In the genomic region with DNA sequence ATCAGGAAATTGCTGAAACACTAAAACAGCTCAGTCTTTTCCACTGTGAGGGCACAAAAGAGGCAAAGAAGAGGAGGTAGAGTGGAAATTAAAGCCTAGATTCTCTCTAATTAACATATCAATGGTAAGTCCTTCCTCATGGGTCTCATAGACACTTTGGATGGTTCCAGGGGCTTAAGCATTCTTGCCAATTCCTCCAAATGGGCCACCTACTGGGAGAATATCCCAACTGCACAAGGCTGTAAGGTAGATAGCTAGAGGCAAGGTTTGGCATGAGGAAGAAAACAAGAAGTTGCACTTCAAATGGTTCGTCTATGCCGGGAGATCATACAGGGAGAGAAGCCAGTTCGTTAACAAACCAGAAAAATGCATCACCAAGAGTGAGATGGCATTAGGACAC, we compare ENCODE assay signal across 17 cellular contexts.
"Had no signal": no experiment of that assay in that cellular context is flagged by ENCODE, and none has a peak within 500 bp of the region (broad histone marks: within the 10 kb centered on the region; RNA-seq: fewer than 3 reads in every experiment).

No MANE protein-coding gene starts in this region.

- H3K27me3 Mint-ChIP-seq: stimulated activated naive B cell treated with anti-CD40 and anti-IgM and Interleukin-4, amounts not matched to agents 10 μg/mL and 1 μg/mL and 100 μg/mL, for 72 hours had no signal

- ATAC-seq: activated CD8-positive, alpha-beta T cell treated with anti-CD3 and anti-CD28 coated beads, Interleukin-2, amount 10 ng/mL, durations not matched to agents 7 days and 5 days; left lung; sciatic nerve had no signal

- H3K4me3 ChIP-seq: breast epithelium, esophagus muscularis mucosa, left lung, spleen, tibial nerve had no signal

- H3K9me3 ChIP-seq: breast epithelium, esophagus muscularis mucosa, tibial nerve had no signal

- H3K4me1 Mint-ChIP-seq: nephron had no signal

- H3K36me3 ChIP-seq: breast epithelium, esophagus muscularis mucosa, left lung, spleen, tibial nerve, WERI-Rb-1 had no signal

- H3K4me3 Mint-ChIP-seq: activated CD8-positive, alpha-beta T cell treated with anti-CD3 and anti-CD28 coated beads, Interleukin-2, amount 10 ng/mL, durations not matched to agents 7 days and 5 days; nephron; stimulated activated naive B cell treated with anti-CD40 and anti-IgM and Interleukin-4, amounts not matched to agents 10 μg/mL and 1 μg/mL and 100 μg/mL, for 72 hours had no signal

- H3K9me3 Mint-ChIP-seq: nephron had no signal

- H3K27me3 ChIP-seq: breast epithelium, esophagus muscularis mucosa, left lung, spleen, tibial nerve had no signal

- H3K27ac ChIP-seq: breast epithelium, esophagus muscularis mucosa, left lung, spleen, tibial nerve, WERI-Rb-1 had no signal

- H3K27ac Mint-ChIP-seq: activated CD8-positive, alpha-beta T cell treated with anti-CD3 and anti-CD28 coated beads, Interleukin-2, amount 10 ng/mL, durations not matched to agents 7 days and 5 days; nephron; stimulated activated naive B cell treated with anti-CD40 and anti-IgM and Interleukin-4, amounts not matched to agents 10 μg/mL and 1 μg/mL and 100 μg/mL, for 72 hours had no signal

- DNase-seq: activated CD4-positive, alpha-beta T cell treated with anti-CD3 and anti-CD28 coated beads for 4 hours; activated CD8-positive, alpha-beta memory T cell treated with anti-CD3 and anti-CD28 coated beads, Interleukin-2, amount 50 U/mL, for 48 hours; activated CD8-positive, alpha-beta T cell treated with anti-CD3 and anti-CD28 coated beads, Interleukin-2, amount 10 ng/mL, durations not matched to agents 7 days and 5 days; activated naive CD4-positive, alpha-beta T cell; aorta; hypothalamus; left lung; spleen; stimulated activated CD4-positive, alpha-beta T cell treated with anti-CD3 and anti-CD28 coated beads, Interleukin-1b, Interleukin-23, amount 100 ng/mL, for 48 hours; stimulated activated naive B cell treated with anti-CD40 and anti-IgM and Interleukin-4, amounts not matched to agents 10 μg/mL and 1 μg/mL and 100 μg/mL, for 72 hours; WERI-Rb-1 had no signal

- FAIRE-seq: keratinocyte had no signal

- H3K4me1 ChIP-seq: breast epithelium, esophagus muscularis mucosa, left lung, tibial nerve had no signal
